Comparison of ENCODE assay signal across 1 cellular context in the genomic region with DNA sequence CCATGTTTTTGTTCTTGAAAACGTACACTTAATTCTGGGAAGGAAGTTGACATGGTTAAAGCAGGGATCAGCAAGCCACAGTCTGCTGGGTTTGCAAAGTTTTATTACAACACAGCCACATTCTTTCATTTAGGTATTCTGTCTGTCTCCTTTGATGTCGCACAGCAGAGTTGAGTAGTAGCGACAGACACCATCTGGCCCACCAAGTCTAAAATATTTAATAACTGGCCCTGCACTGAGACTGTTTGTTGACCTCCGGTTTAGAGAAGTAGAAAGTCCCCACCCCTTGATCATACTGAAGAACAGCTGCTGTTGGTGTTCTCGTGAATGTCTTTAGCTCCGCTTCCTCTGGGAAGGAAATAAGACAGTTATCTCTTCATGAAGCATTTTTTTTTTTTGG.
TF ChIP-seq lines count a peak whose summit lies in the region.

No MANE protein-coding gene starts in this region.

TF ChIP-seq in GM12878, 131 proteins besides CTCF, POLR2A, EP300 and RAD21 (continued from another document):
- TF ChIP-seq, protein P1, sequence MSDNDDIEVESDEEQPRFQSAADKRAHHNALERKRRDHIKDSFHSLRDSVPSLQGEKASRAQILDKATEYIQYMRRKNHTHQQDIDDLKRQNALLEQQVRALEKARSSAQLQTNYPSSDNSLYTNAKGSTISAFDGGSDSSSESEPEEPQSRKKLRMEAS (IDR thresholded peaks at IDR 0.05; ENCODE audit: low read depth, low read length) = no peak
- TF ChIP-seq ZZZ3 (IDR thresholded peaks at IDR 0.05; ENCODE audit: control insufficient read depth, insufficient read length, low read depth) = no peak
